ENCODE assay signal across 18 cellular contexts in the genomic region with DNA sequence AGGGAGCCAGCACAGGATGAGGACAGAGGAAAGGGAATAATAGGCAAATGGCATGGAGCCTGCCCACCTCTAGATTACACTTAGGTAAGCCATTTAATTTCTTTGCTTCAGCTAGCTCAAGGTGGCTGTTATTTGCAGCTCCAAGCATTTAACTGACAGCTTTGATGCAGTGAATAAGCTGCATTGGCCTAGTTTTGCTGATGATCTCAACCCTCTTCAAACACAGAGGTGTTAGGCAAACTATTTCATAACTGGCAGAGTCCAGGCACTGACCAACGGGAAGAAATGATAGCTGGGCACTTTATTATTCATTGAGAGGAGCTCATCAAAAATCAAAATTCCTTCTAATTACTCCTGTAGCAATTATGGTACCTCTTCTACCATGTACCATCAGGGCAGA.
DNase-seq lines count a peak whose midpoint lies in the region; ATAC-seq, FAIRE-seq and TF ChIP-seq lines count a peak whose summit lies in the region.
"Had no signal": no experiment of that assay in that cellular context is flagged by ENCODE, and none has a peak within 500 bp of the region (broad histone marks: within the 10 kb centered on the region; RNA-seq: fewer than 3 reads in every experiment).

No MANE protein-coding gene starts in this region.

- DNase-seq in DMS53 (lab: John Stamatoyannopoulos, UW) (peak; percentile 39), DMS53 treated with DMSO at 0.1 percent for 48 hours (lab: John Stamatoyannopoulos, UW; ENCODE audit: unreplicated experiment) (no peak), bronchial epithelial cell (ENCODE audit: low read depth) (peak; percentile 23), left lung (no peak), midbrain (lab: John Stamatoyannopoulos, UW) (no peak)
- DNase-seq in activated CD4-positive, alpha-beta T cell treated with anti-CD3 and anti-CD28 coated beads, Interleukin-2, amount 50 U/mL, for 48 hours: no peak
- DNase-seq: CD4-positive, alpha-beta memory T cell; DMS153; DND-41; EL; GM23248 had no signal

- H3K4me3 ChIP-seq in bronchial epithelial cell (ENCODE audit: low read depth, low read length): no peak overlapping the region
- H3K4me3 ChIP-seq in left lung: no peak overlapping the region
- H3K4me3 ChIP-seq: BLaER1, GM12878, GM23248, HAP-1 had no signal

- peak; percentile 66 for FAIRE-seq in bronchial epithelial cell (lab: Jason Lieb, UNC)
- FAIRE-seq: GM12878, GM19239 had no signal

- ATAC-seq in left lung (peak; percentile 62), GM19035 (IDR thresholded peaks at IDR 0.05; ENCODE audit: unreplicated experiment) (no peak)
- ATAC-seq: GM12878 had no signal

- no peak overlapping the region for H3K27ac ChIP-seq in left lung
- H3K27ac ChIP-seq: 22Rv1, BLaER1, GM23248, HL-60 had no signal

- H3K36me3 ChIP-seq in bronchial epithelial cell (ENCODE audit: control insufficient read depth, insufficient read depth, low read length) (no peaks in the 10 kb centered on the region), left lung (no peaks in the 10 kb centered on the region)
- H3K36me3 ChIP-seq: BLaER1, HAP-1 had no signal

- H3K27me3 ChIP-seq in bronchial epithelial cell (ENCODE audit: control insufficient read depth, insufficient read depth, low read length) (peaks cover 2% of the 10 kb centered on the region), left lung (no peaks in the 10 kb centered on the region)
- H3K27me3 ChIP-seq: BLaER1 had no signal

- TF ChIP-seq CTCF in bronchial epithelial cell (IDR thresholded peaks at IDR 0.05; ENCODE audit: insufficient read depth, low read length, severe bottlenecking) (no peak), left lung (IDR thresholded peaks at IDR 0.05) (no peak)

- no peaks in the 10 kb centered on the region for H3K4me1 ChIP-seq in left lung
- H3K4me1 ChIP-seq: HAP-1 had no signal

- intact Hi-C loops in left lung (cut with DNase I): no loop called here

- H3K9me3 ChIP-seq in left lung: no peaks in the 10 kb centered on the region
- H3K9me3 ChIP-seq: BLaER1, HAP-1 had no signal

Comparison
In these comparisons a context has a peak if more than half of its experiments do, and no peak if none do; other contexts are left out.
1. DNase-seq: peak in DMS53 (single experiment) and bronchial epithelial cell (single experiment); none in DMS53 treated with DMSO at 0.1 percent for 48 hours (single experiment), left lung (0 of 2), midbrain (single experiment) and activated CD4-positive, alpha-beta T cell treated with anti-CD3 and anti-CD28 coated beads, Interleukin-2, amount 50 U/mL, for 48 hours (0 of 2).